9 cellular contexts compared by ENCODE assay signal in the genomic region with DNA sequence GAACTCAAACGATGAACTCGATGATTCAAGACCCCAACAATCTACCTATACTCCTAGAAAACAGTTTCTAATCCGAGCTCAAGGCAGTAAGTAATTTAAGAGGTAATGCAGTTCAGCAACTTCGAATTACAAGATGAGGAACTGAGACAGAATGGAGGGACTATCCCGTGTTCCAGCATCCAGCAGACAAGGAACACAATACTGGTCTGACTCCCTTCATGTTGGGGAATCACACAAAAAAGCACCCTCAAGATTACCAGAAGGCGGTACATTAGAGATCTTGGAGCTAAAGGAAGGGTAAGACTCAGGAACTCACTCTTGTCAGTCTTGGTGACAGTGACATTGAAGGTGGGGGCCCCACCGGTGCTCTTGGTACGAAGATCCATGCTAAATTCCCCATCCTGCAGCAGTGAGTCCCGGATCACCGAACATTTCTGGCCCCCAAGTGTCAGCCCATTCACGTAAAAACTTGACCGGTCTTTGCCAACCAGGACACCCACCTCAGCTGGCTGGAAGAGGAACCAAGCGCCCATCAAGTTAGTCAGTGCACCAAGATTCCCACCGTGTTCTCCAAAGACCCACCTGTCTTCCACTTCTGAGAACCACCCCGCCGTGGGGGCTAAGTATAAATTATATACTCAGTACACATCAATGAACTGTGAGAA. TPM values are rescaled to one million over a fixed set of nuclear protein-coding genes. Genes with fewer than 3 reads are reported as not detected.
DNase-seq lines count a peak whose midpoint lies in the region; ATAC-seq, FAIRE-seq and TF ChIP-seq lines count a peak whose summit lies in the region.
"Had no signal": no experiment of that assay in that cellular context is flagged by ENCODE, and none has a peak within 500 bp of the region (broad histone marks: within the 10 kb centered on the region; RNA-seq: fewer than 3 reads in every experiment).

No MANE protein-coding gene starts in this region.

- FAIRE-seq in GM18507 (lab: Jason Lieb, UNC) = peak; percentile 65
- FAIRE-seq: colon had no signal

- H3K4me3 Mint-ChIP-seq in T-helper 17 cell = peak overlapping the region; percentile 100

- DNase-seq in GM18507 (ENCODE audit: extremely low spot score, insufficient read length, low read depth) (no peak), T-helper 17 cell (no peak), fibroblast of pulmonary artery (ENCODE audit: low read depth) (no peak), skeletal muscle cell (ENCODE audit: low read depth) (no peak), germinal center (ENCODE audit: low spot score) (no peak), NCI-H2196 treated with DMSO at 0.1 percent for 48 hours (lab: John Stamatoyannopoulos, UW; ENCODE audit: unreplicated experiment) (no peak), left colon (no peak), hepatic stellate cell (ENCODE audit: low spot score) (no peak)

- peaks cover 61% of the 10 kb centered on the region for H3K4me1 Mint-ChIP-seq in T-helper 17 cell

- intact Hi-C loops in left colon (cut with DNase I, micrococcal nuclease) = no loop called here

- no peaks in the 10 kb centered on the region for H3K9me3 ChIP-seq in T-helper 17 cell (ENCODE audit: control insufficient read depth, low read length, poor library complexity, severe bottlenecking)

- ATAC-seq in T-helper 17 cell (no peak), left colon (no peak)

- H3K27ac Mint-ChIP-seq in T-helper 17 cell = peak overlapping the region; percentile 93

- TF ChIP-seq CTCF in fibroblast of pulmonary artery (IDR thresholded peaks at IDR 0.05; ENCODE audit: low read length, missing control alignments) = no peak

- H3K4me3 ChIP-seq in fibroblast of pulmonary artery (replicated peaks; ENCODE audit: low read depth, low read length) (peak overlapping the region; percentile 95), skeletal muscle cell (ENCODE audit: low read depth, low read length) (peak overlapping the region; percentile 97)

- peaks cover 22% of the 10 kb centered on the region for H3K36me3 Mint-ChIP-seq in T-helper 17 cell (ENCODE audit: low read depth)

- no peaks in the 10 kb centered on the region for H3K27me3 Mint-ChIP-seq in T-helper 17 cell

RNA-seq across cellular contexts. Expression of gene PFN1, which starts 1.9 kb away (rescaled TPM):
- total RNA-seq in T-helper 17 cell (100 to 1,000 TPM; 686 to 710 TPM), left colon (100 to 1,000 TPM; 720 to 812 TPM)

RNA-seq across cellular contexts. Expression of gene ENO3, which starts 4.5 kb away (rescaled TPM):
- total RNA-seq in T-helper 17 cell = 10 to 100 TPM; 17.2 to 17.6 TPM
- 1 to 10 TPM; 7.3 to 8.9 TPM for total RNA-seq in left colon

RNA-seq across cellular contexts. Expression of gene RNF167, which starts 6.4 kb away (rescaled TPM):
- total RNA-seq in T-helper 17 cell (10 to 100 TPM; 95.5 to 99.0 TPM), left colon (100 to 1,000 TPM in 1 of 2 donors, 10 to 100 TPM in 1; 96.5 to 105 TPM)

RNA-seq across cellular contexts. Expression of gene SLC25A11, which starts 6.6 kb away (rescaled TPM):
- total RNA-seq in T-helper 17 cell (10 to 100 TPM; 26.2 to 26.4 TPM), left colon (10 to 100 TPM; 77.5 to 90.0 TPM)

RNA-seq across cellular contexts. Expression of gene GP1BA, which starts 14.4 kb away (rescaled TPM):
- total RNA-seq in T-helper 17 cell (10 to 100 TPM in 1 of 2 donors, 1 to 10 TPM in 1; 1.6 to 22.9 TPM), left colon (not detected)
